In genomic region chr5:107820339-107820880, GRCh38 we compare ENCODE assay signal across 2 cellular contexts.
TF ChIP-seq lines count a peak whose summit lies in the region.

No MANE protein-coding gene starts in this region.

TF ChIP-seq in A549, 52 proteins besides CTCF, POLR2A, EP300 and RAD21 (continued from another document):
- no peak for TF ChIP-seq HOXB5 (CRISPR knock-in tag; IDR thresholded peaks at IDR 0.05)
- TF ChIP-seq KDM1A (IDR thresholded peaks at IDR 0.05; ENCODE audit: low read depth): no peak
- no peak for TF ChIP-seq MYC (IDR thresholded peaks at IDR 0.05; ENCODE audit: borderline replicate concordance, low read length)
- no peak for TF ChIP-seq RARB (CRISPR knock-in tag; IDR thresholded peaks at IDR 0.05)
- no peak for TF ChIP-seq KDM5A (IDR thresholded peaks at IDR 0.05)
- TF ChIP-seq NR3C1 (IDR thresholded peaks at IDR 0.05): no peak
- TF ChIP-seq CHD4 (IDR thresholded peaks at IDR 0.05; ENCODE audit: borderline replicate concordance): no peak
- no peak for TF ChIP-seq EHF (CRISPR knock-in tag; IDR thresholded peaks at IDR 0.05)
- TF ChIP-seq JUNB (IDR thresholded peaks at IDR 0.05): no peak
- TF ChIP-seq NPAS2 (CRISPR knock-in tag; IDR thresholded peaks at IDR 0.05; ENCODE audit: borderline replicate concordance): no peak

TF ChIP-seq in IMR-90, 13 proteins besides CTCF, POLR2A, EP300 and RAD21 (continued from another document):
- TF ChIP-seq MXI1 (IDR thresholded peaks at IDR 0.05; ENCODE audit: borderline replicate concordance, low read depth, low read length): no peak
- no peak for TF ChIP-seq BHLHE40 (IDR thresholded peaks at IDR 0.05; ENCODE audit: low read depth, low read length)
- no peak for TF ChIP-seq NFE2L2 (IDR thresholded peaks at IDR 0.05; ENCODE audit: low read depth, low read length)
- no peak for TF ChIP-seq FOS (IDR thresholded peaks at IDR 0.05; ENCODE audit: low read depth, low read length)
- no peak for TF ChIP-seq RFX5 (IDR thresholded peaks at IDR 0.05; ENCODE audit: low read depth, low read length)
- no peak for TF ChIP-seq RCOR1 (IDR thresholded peaks at IDR 0.05; ENCODE audit: insufficient replicate concordance, low read length)
- no peak for TF ChIP-seq USF2 (IDR thresholded peaks at IDR 0.05; ENCODE audit: low read depth, low read length)
- TF ChIP-seq MAZ (IDR thresholded peaks at IDR 0.05; ENCODE audit: borderline replicate concordance, low read depth, low read length): no peak
- TF ChIP-seq ELK1 (IDR thresholded peaks at IDR 0.05; ENCODE audit: borderline replicate concordance, low read depth, low read length): no peak
TF ChIP-seq in IMR-90: peak in this region for 0.
